18 cellular contexts compared by ENCODE assay signal in genomic region chr1:2271134-2271785, GRCh38. TPM values are rescaled to one million over a fixed set of nuclear protein-coding genes. Genes with fewer than 3 reads are reported as not detected.
DNase-seq lines count a peak whose midpoint lies in the region; ATAC-seq and TF ChIP-seq lines count a peak whose summit lies in the region.
"Had no signal": no experiment of that assay in that cellular context is flagged by ENCODE, and none has a peak within 500 bp of the region (broad histone marks: within the 10 kb centered on the region; RNA-seq: fewer than 3 reads in every experiment).

No MANE protein-coding gene starts in this region.

- peak overlapping the region in 8 of 10 donors; percentile 27 to 80 (median 46) for H3K27ac ChIP-seq in heart right ventricle
- H3K27ac ChIP-seq in vagina: peak overlapping the region; percentile 40

- H3K4me1 ChIP-seq in heart right ventricle: peaks cover 79 to 100% (median 98%) of the 10 kb centered on the region in 9 donors
- H3K4me1 ChIP-seq in neuron (ENCODE audit: insufficient read depth, low read length): peaks cover 62% of the 10 kb centered on the region
- H3K4me1 ChIP-seq in vagina: peaks cover 100% of the 10 kb centered on the region

- TF ChIP-seq POLR2A in vagina (IDR thresholded peaks at IDR 0.05): no peak

- no peak overlapping the region for H2AFZ ChIP-seq in neuron (ENCODE audit: low read depth, low read length)

- H3K9me3 ChIP-seq in heart right ventricle (no peaks in the 10 kb centered on the region), neuron (ENCODE audit: low read length) (no peaks in the 10 kb centered on the region), vagina (no peaks in the 10 kb centered on the region)

- TF ChIP-seq CTCF in heart right ventricle (IDR thresholded peaks at IDR 0.05) (no peak), vagina (IDR thresholded peaks at IDR 0.05) (no peak)

- H3K27me3 ChIP-seq in heart right ventricle (no peaks in the 10 kb centered on the region), neuron (ENCODE audit: insufficient read depth, low read length) (no peaks in the 10 kb centered on the region), vagina (no peaks in the 10 kb centered on the region)

- intact Hi-C loops in Right ventricle myocardium inferior (cut with DNase I) (no loop called here), Right ventricle myocardium superior (cut with DNase I) (no loop called here), heart right ventricle (cut with DNase I) (no loop called here), vagina (cut with DNase I) (loop anchor here (5.0 kb wide), 1 partner anchor 39 kb away; no protein-coding TSS in a partner anchor)

- H3K4me3 ChIP-seq in heart right ventricle (no peak overlapping the region), neuron (ENCODE audit: low read length) (peak overlapping the region; percentile 6), vagina (no peak overlapping the region)

- ATAC-seq in Right ventricle myocardium inferior (no peak), Right ventricle myocardium superior (ENCODE audit: poor library complexity) (no peak), heart right ventricle (no peak)
- ATAC-seq: activated naive CD4-positive, alpha-beta T cell treated with anti-CD3 and anti-CD28 coated beads, Interleukin-2, amount 50 U/mL, for 72 hours; esophagus mucosa had no signal

- WGBS in heart right ventricle, 2 donors: 81 to 84% methylated on average over 27 of the region's 27 CpGs

- DNase-seq in Right ventricle myocardium inferior (ENCODE audit: missing footprints): peak; percentile 50
- DNase-seq in Right ventricle myocardium superior: no peak
- DNase-seq in heart right ventricle: peak in 1 of 2 donors; percentile 17
- no peak for DNase-seq in vagina (ENCODE audit: extremely low spot score in 2 of 2)
- no peak for DNase-seq in AML-193 (lab: John Stamatoyannopoulos, UW)
- DNase-seq in NCI-H82 (lab: John Stamatoyannopoulos, UW): no peak
- DNase-seq in NCI-H187 treated with DMSO at 0.1 percent for 48 hours (lab: John Stamatoyannopoulos, UW): no peak
- DNase-seq: 8988T; activated CD4-positive, alpha-beta T cell treated with anti-CD3 and anti-CD28 coated beads for 1 hour; activated CD8-positive, alpha-beta memory T cell treated with anti-CD3 and anti-CD28 coated beads, Interleukin-2, amount 50 U/mL, for 48 hours; GF-D8; KBM-7; NCI-H146; NCI-H526 treated with DMSO at 0.1 percent for 48 hours; T-helper 1 cell had no signal

- H3K36me3 ChIP-seq in heart right ventricle (no peaks in the 10 kb centered on the region), neuron (ENCODE audit: insufficient read depth, low read length) (no peaks in the 10 kb centered on the region), vagina (no peaks in the 10 kb centered on the region)

RNA-seq across cellular contexts. Expression of gene SKI, which starts 43.1 kb away (rescaled TPM):
- total RNA-seq in Right ventricle myocardium inferior (38.5 TPM), Right ventricle myocardium superior (35.1 TPM), heart right ventricle (10 to 100 TPM; 29.4 to 50.9 (median 38.3) TPM), vagina (53.8 TPM)
- polyA plus RNA-seq in heart right ventricle: 10 to 100 TPM; 13.8 to 16.6 TPM
